Comparison of ENCODE assay signal across 2 cellular contexts in the genomic region with DNA sequence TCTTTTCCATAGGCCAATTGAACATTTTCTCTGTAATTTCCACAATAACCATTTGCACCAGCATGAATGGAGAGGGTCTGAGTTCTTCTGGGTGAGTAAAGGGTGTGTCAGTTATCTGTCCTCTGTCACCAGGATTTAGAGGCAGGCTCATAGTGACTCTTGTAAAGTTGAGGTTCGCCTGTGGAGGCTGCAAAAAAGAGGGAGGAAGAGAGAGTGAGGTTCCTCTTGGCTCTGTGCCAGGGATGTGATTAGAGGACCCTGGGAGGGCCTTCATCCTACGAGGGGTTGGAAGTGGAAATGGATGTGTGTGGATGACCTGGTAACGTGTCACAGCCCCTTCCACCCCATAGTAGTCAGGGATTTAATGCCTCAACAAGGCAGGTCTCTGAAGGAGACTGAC.
TF ChIP-seq lines count a peak whose summit lies in the region.

No MANE protein-coding gene starts in this region.

TF ChIP-seq in SK-N-SH treated with all-trans-retinoic acid at 6 μM for 48 hours, 23 proteins besides CTCF, POLR2A, EP300 and RAD21 (continued from another document):
- TF ChIP-seq OSR1 (CRISPR knock-in tag; IDR thresholded peaks at IDR 0.05) = no peak
- TF ChIP-seq, protein P1, sequence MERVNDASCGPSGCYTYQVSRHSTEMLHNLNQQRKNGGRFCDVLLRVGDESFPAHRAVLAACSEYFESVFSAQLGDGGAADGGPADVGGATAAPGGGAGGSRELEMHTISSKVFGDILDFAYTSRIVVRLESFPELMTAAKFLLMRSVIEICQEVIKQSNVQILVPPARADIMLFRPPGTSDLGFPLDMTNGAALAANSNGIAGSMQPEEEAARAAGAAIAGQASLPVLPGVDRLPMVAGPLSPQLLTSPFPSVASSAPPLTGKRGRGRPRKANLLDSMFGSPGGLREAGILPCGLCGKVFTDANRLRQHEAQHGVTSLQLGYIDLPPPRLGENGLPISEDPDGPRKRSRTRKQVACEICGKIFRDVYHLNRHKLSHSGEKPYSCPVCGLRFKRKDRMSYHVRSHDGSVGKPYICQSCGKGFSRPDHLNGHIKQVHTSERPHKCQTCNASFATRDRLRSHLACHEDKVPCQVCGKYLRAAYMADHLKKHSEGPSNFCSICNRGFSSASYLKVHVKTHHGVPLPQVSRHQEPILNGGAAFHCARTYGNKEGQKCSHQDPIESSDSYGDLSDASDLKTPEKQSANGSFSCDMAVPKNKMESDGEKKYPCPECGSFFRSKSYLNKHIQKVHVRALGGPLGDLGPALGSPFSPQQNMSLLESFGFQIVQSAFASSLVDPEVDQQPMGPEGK (CRISPR knock-in tag; IDR thresholded peaks at IDR 0.05; ENCODE audit: borderline replicate concordance) = no peak
- TF ChIP-seq ZNF565 (CRISPR knock-in tag; conservative IDR thresholded peaks at IDR 0.05; ENCODE audit: low read depth) = no peak
- TF ChIP-seq TOX (CRISPR knock-in tag; IDR thresholded peaks at IDR 0.05; ENCODE audit: borderline replicate concordance) = no peak
- no peak for TF ChIP-seq GLIS3 (CRISPR knock-in tag; IDR thresholded peaks at IDR 0.05)
- no peak for TF ChIP-seq PPARA (CRISPR knock-in tag; IDR thresholded peaks at IDR 0.05; ENCODE audit: borderline replicate concordance)
- TF ChIP-seq, protein P2, sequence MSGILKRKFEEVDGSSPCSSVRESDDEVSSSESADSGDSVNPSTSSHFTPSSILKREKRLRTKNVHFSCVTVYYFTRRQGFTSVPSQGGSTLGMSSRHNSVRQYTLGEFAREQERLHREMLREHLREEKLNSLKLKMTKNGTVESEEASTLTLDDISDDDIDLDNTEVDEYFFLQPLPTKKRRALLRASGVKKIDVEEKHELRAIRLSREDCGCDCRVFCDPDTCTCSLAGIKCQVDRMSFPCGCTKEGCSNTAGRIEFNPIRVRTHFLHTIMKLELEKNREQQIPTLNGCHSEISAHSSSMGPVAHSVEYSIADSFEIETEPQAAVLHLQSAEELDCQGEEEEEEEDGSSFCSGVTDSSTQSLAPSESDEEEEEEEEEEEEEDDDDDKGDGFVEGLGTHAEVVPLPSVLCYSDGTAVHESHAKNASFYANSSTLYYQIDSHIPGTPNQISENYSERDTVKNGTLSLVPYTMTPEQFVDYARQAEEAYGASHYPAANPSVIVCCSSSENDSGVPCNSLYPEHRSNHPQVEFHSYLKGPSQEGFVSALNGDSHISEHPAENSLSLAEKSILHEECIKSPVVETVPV (CRISPR knock-in tag; IDR thresholded peaks at IDR 0.05) = no peak
- TF ChIP-seq, protein P3, sequence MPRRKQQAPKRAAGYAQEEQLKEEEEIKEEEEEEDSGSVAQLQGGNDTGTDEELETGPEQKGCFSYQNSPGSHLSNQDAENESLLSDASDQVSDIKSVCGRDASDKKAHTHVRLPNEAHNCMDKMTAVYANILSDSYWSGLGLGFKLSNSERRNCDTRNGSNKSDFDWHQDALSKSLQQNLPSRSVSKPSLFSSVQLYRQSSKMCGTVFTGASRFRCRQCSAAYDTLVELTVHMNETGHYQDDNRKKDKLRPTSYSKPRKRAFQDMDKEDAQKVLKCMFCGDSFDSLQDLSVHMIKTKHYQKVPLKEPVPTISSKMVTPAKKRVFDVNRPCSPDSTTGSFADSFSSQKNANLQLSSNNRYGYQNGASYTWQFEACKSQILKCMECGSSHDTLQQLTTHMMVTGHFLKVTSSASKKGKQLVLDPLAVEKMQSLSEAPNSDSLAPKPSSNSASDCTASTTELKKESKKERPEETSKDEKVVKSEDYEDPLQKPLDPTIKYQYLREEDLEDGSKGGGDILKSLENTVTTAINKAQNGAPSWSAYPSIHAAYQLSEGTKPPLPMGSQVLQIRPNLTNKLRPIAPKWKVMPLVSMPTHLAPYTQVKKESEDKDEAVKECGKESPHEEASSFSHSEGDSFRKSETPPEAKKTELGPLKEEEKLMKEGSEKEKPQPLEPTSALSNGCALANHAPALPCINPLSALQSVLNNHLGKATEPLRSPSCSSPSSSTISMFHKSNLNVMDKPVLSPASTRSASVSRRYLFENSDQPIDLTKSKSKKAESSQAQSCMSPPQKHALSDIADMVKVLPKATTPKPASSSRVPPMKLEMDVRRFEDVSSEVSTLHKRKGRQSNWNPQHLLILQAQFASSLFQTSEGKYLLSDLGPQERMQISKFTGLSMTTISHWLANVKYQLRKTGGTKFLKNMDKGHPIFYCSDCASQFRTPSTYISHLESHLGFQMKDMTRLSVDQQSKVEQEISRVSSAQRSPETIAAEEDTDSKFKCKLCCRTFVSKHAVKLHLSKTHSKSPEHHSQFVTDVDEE (CRISPR knock-in tag; IDR thresholded peaks at IDR 0.05) = no peak
- no peak for TF ChIP-seq ESRRG (CRISPR knock-in tag; IDR thresholded peaks at IDR 0.05)
- TF ChIP-seq, protein P4, sequence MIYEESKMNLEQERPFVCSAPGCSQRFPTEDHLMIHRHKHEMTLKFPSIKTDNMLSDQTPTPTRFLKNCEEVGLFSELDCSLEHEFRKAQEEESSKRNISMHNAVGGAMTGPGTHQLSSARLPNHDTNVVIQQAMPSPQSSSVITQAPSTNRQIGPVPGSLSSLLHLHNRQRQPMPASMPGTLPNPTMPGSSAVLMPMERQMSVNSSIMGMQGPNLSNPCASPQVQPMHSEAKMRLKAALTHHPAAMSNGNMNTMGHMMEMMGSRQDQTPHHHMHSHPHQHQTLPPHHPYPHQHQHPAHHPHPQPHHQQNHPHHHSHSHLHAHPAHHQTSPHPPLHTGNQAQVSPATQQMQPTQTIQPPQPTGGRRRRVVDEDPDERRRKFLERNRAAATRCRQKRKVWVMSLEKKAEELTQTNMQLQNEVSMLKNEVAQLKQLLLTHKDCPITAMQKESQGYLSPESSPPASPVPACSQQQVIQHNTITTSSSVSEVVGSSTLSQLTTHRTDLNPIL (CRISPR knock-in tag; IDR thresholded peaks at IDR 0.05; ENCODE audit: low read depth) = no peak
- TF ChIP-seq ZC3H10 (CRISPR knock-in tag; IDR thresholded peaks at IDR 0.05) = no peak
- TF ChIP-seq TCF4 (CRISPR knock-in tag; IDR thresholded peaks at IDR 0.05; ENCODE audit: borderline replicate concordance) = no peak
- no peak for TF ChIP-seq ZFP3 (CRISPR knock-in tag; IDR thresholded peaks at IDR 0.05)
- TF ChIP-seq ZFP30 (CRISPR knock-in tag; IDR thresholded peaks at IDR 0.05) = no peak
- TF ChIP-seq, protein P5, sequence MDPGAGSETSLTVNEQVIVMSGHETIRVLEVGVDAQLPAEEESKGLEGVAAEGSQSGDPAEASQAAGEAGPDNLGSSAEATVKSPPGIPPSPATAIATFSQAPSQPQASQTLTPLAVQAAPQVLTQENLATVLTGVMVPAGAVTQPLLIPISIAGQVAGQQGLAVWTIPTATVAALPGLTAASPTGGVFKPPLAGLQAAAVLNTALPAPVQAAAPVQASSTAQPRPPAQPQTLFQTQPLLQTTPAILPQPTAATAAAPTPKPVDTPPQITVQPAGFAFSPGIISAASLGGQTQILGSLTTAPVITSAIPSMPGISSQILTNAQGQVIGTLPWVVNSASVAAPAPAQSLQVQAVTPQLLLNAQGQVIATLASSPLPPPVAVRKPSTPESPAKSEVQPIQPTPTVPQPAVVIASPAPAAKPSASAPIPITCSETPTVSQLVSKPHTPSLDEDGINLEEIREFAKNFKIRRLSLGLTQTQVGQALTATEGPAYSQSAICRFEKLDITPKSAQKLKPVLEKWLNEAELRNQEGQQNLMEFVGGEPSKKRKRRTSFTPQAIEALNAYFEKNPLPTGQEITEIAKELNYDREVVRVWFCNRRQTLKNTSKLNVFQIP (CRISPR knock-in tag; IDR thresholded peaks at IDR 0.05; ENCODE audit: borderline replicate concordance, low read depth) = no peak

TF ChIP-seq in HEK293, 187 proteins besides CTCF, POLR2A, EP300 and RAD21 (continued from another document):
- 0 out of 2 replicates have a peak, but pooled peaks have one; percentile 41 for TF ChIP-seq ZNF184 (tag by site-specific recombination; IDR thresholded peaks at IDR 0.05)
- TF ChIP-seq, protein P6, sequence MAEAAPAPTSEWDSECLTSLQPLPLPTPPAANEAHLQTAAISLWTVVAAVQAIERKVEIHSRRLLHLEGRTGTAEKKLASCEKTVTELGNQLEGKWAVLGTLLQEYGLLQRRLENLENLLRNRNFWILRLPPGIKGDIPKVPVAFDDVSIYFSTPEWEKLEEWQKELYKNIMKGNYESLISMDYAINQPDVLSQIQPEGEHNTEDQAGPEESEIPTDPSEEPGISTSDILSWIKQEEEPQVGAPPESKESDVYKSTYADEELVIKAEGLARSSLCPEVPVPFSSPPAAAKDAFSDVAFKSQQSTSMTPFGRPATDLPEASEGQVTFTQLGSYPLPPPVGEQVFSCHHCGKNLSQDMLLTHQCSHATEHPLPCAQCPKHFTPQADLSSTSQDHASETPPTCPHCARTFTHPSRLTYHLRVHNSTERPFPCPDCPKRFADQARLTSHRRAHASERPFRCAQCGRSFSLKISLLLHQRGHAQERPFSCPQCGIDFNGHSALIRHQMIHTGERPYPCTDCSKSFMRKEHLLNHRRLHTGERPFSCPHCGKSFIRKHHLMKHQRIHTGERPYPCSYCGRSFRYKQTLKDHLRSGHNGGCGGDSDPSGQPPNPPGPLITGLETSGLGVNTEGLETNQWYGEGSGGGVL (tag by site-specific recombination; IDR thresholded peaks at IDR 0.05) = peak; percentile 58; the same call in 1 of the 2 replicates
